Comparison of ENCODE assay signal across 13 cellular contexts in genomic region chr2:140882671-140883620, GRCh38.
"Had no signal": no experiment of that assay in that cellular context is flagged by ENCODE, and none has a peak within 500 bp of the region (broad histone marks: within the 10 kb centered on the region; RNA-seq: fewer than 3 reads in every experiment).

No MANE protein-coding gene starts in this region.

- H3K4me1 ChIP-seq: breast epithelium, heart right ventricle, upper lobe of right lung had no signal

- H3K36me3 ChIP-seq: breast epithelium, heart right ventricle, upper lobe of right lung had no signal

- H3K27ac ChIP-seq: breast epithelium, dorsolateral prefrontal cortex, heart right ventricle, upper lobe of right lung had no signal

- H3K9me3 ChIP-seq: breast epithelium, heart right ventricle, upper lobe of right lung had no signal

- H3K27me3 ChIP-seq: breast epithelium, dorsolateral prefrontal cortex, heart right ventricle, upper lobe of right lung had no signal

- H3K4me3 ChIP-seq: breast epithelium, dorsolateral prefrontal cortex, heart right ventricle, upper lobe of right lung had no signal

- ATAC-seq: activated CD4-positive, CD25-positive, alpha-beta regulatory T cell treated with anti-CD3 and anti-CD28 coated beads, Interleukin-2, amount 50 U/mL, for 24 hours; activated CD8-positive, alpha-beta memory T cell treated with anti-CD3 and anti-CD28 coated beads, Interleukin-2, amount 10 ng/mL, durations not matched to agents 7 days and 5 days; esophagus mucosa; heart right ventricle; left ventricle myocardium superior; upper lobe of right lung had no signal

- DNase-seq: activated CD8-positive, alpha-beta memory T cell treated with anti-CD3 and anti-CD28 coated beads, Interleukin-2, amount 10 ng/mL, durations not matched to agents 7 days and 5 days; activated effector memory CD4-positive, alpha-beta T cell treated with anti-CD3 and anti-CD28 coated beads, Interleukin-2, amount 50 U/mL, for 16 hours; activated T-cell treated with anti-CD3 and anti-CD28 coated beads, Interleukin-2, amount 50 U/mL, for 24 hours; dorsolateral prefrontal cortex; heart right ventricle; left ventricle myocardium superior; mesendoderm; nephron progenitor cell; stimulated activated CD4-positive, alpha-beta T cell treated with anti-CD3 and anti-CD28 coated beads, Interleukin-4, amount 100 ng/mL, for 24 hours; upper lobe of right lung had no signal
